Comparison of ENCODE assay signal across 8 cellular contexts in the genomic region with DNA sequence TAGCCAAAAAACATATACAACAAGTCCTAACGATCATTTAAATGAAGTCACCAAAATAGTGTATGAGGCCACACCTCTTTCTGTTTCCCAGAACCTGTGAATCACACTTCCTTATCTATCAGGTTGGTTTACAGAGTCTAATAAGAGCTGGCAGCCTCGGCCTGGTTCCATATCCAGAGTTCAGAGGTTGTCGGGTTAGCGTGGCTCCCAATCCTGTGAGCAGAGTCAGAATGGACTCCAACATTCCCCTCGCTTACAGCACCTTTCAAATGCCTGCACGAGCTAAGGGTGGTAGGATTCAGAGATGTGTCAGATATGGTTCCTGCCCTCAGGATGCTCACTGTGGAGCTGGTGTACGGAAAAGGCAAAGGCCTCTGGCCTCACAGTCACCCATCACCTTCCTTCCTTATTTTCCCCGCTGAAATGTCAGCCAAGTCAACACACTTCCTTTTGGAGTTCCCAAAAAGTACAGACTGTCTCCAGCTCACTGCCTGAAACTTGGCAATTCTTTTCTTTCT. TPM values are rescaled to one million over a fixed set of nuclear protein-coding genes. Genes with fewer than 3 reads are reported as not detected.
DNase-seq lines count a peak whose midpoint lies in the region; ATAC-seq and TF ChIP-seq lines count a peak whose summit lies in the region.

No MANE protein-coding gene starts in this region.

- H3K79me2 ChIP-seq in osteoblast (ENCODE audit: insufficient read depth, low read length) = no peaks in the 10 kb centered on the region

- DNase-seq in GM12865 (ENCODE audit: low read depth) = peak; percentile 53
- peak; percentile 89 for DNase-seq in OCI-M1 (lab: John Stamatoyannopoulos, UW)
- peak; percentile 84 for DNase-seq in colonic mucosa
- DNase-seq in osteoblast (ENCODE audit: insufficient read length, low spot score, missing footprints) = peak; percentile 80
- no peak for DNase-seq in NCI-H128 (lab: John Stamatoyannopoulos, UW; ENCODE audit: unreplicated experiment)
- DNase-seq in midbrain (lab: John Stamatoyannopoulos, UW) = no peak
- DNase-seq in amniotic stem cell (lab: John Stamatoyannopoulos, UW) = no peak

- H3K27ac ChIP-seq in colonic mucosa = peak overlapping the region; percentile 82
- H3K27ac ChIP-seq in osteoblast (ENCODE audit: low read depth, low read length) = no peak overlapping the region

- H3K4me3 ChIP-seq in GM12865 (ENCODE audit: low read depth, low read length) (peak overlapping the region; percentile 31), colonic mucosa (no peak overlapping the region), osteoblast (ENCODE audit: insufficient read depth, low read length) (no peak overlapping the region)

- intact Hi-C loops in colonic mucosa (cut with DNase I) = no loop called here

- no peaks in the 10 kb centered on the region for H4K20me1 ChIP-seq in osteoblast (ENCODE audit: insufficient read depth, low read length)

- no peak overlapping the region for H3K4me2 ChIP-seq in osteoblast (ENCODE audit: insufficient read depth, low read length)

- H3K27me3 ChIP-seq in colonic mucosa (no peaks in the 10 kb centered on the region), osteoblast (ENCODE audit: insufficient read depth, low read length) (no peaks in the 10 kb centered on the region)

- H3K36me3 ChIP-seq in colonic mucosa (no peaks in the 10 kb centered on the region), osteoblast (ENCODE audit: insufficient read depth, low read length) (no peaks in the 10 kb centered on the region)

- no peak for ATAC-seq in GM21515 (IDR thresholded peaks at IDR 0.05; ENCODE audit: unreplicated experiment)

- no peak for TF ChIP-seq CTCF in GM12865 (IDR thresholded peaks at IDR 0.05; ENCODE audit: insufficient read depth, low read depth, low read length, missing control alignments)
- no peak for TF ChIP-seq CTCF in colonic mucosa (IDR thresholded peaks at IDR 0.05)
- no peak for TF ChIP-seq CTCF in osteoblast (IDR thresholded peaks at IDR 0.05; ENCODE audit: extremely low read depth, low read depth, low read length)

- H3K9ac ChIP-seq in colonic mucosa (ENCODE audit: low read depth in 2 of 2, low read length in 2 of 2) = peak overlapping the region in 1 of 2 donors; percentile 12

- peaks cover 16% of the 10 kb centered on the region for H3K4me1 ChIP-seq in colonic mucosa
- H3K4me1 ChIP-seq in osteoblast (ENCODE audit: insufficient read depth, low read length) = no peaks in the 10 kb centered on the region

- no peak overlapping the region for H2AFZ ChIP-seq in osteoblast (ENCODE audit: low read length)

- H3K9me3 ChIP-seq in colonic mucosa = no peaks in the 10 kb centered on the region
- no peaks in the 10 kb centered on the region for H3K9me3 ChIP-seq in osteoblast (ENCODE audit: low read depth, low read length)

RNA-seq across cellular contexts. Expression of gene IL15RA, which starts 6.0 kb away (rescaled TPM):
- 10 to 100 TPM; 11.5 to 16.0 TPM for total RNA-seq in colonic mucosa
- total RNA-seq in osteoblast = 1.1 and 1.2 TPM in 2 replicates

Comparison
In these comparisons a context has a peak if more than half of its experiments do, and no peak if none do; other contexts are left out.
1. DNase-seq: peak in GM12865 (single experiment), OCI-M1 (single experiment), colonic mucosa (single experiment) and osteoblast (single experiment); none in NCI-H128 (single experiment), midbrain (single experiment) and amniotic stem cell (single experiment).